Comparison of ENCODE assay signal across 1 cellular context in the genomic region with DNA sequence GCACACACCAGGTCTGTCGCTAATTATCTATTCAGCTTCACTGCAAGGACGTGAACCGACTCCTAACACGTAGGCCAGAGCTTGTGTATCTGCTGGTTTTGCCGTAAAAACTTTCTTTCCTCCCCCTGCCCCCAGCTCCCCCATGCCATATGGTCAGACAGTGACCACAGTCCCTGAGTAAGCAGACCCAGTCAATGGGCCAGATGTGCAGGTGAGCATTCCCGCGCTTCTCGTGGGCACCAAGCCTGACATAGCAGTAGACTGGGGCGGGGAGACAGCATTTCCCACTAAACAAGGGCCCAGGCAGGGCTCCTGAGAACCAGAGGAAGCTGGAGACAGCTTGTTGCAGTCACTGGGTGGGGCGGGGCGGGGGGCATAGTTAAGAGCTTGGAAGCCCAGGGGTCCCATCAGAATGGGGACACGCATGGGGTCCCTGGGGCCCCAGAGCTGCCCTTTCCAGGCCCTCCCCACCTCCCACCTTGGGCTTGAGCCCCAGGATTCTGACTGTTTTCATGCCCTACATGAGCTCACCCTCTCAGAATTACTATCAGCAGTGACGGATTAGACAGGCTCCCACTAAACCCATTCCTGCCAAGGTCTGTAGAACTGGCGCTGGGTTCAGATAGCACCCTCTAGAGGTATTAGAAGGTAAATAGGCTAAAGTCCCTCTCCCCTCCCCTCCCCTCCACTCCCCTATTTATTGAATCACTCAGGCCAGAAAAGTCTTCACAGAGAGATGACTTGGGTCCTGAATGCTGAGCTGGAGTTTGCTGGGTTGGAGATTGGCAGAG.
TF ChIP-seq lines count a peak whose summit lies in the region.

No MANE protein-coding gene starts in this region.

TF ChIP-seq in Ishikawa, 13 proteins besides CTCF, POLR2A, EP300 and RAD21 (continued from another document):
- TF ChIP-seq, protein P1, sequence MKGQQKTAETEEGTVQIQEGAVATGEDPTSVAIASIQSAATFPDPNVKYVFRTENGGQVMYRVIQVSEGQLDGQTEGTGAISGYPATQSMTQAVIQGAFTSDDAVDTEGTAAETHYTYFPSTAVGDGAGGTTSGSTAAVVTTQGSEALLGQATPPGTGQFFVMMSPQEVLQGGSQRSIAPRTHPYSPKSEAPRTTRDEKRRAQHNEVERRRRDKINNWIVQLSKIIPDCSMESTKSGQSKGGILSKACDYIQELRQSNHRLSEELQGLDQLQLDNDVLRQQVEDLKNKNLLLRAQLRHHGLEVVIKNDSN (IDR thresholded peaks at IDR 0.05): no peak
- no peak for TF ChIP-seq YY1 (IDR thresholded peaks at IDR 0.05; ENCODE audit: low read depth)
- TF ChIP-seq FOXM1 (IDR thresholded peaks at IDR 0.05; ENCODE audit: borderline replicate concordance, low read depth): no peak
- TF ChIP-seq TAF1 (IDR thresholded peaks at IDR 0.05; ENCODE audit: low read depth): no peak
- TF ChIP-seq CREB1 (IDR thresholded peaks at IDR 0.05; ENCODE audit: low read depth): no peak
- TF ChIP-seq, protein P2, sequence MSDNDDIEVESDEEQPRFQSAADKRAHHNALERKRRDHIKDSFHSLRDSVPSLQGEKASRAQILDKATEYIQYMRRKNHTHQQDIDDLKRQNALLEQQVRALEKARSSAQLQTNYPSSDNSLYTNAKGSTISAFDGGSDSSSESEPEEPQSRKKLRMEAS (IDR thresholded peaks at IDR 0.05): no peak
- TF ChIP-seq EGR1 (IDR thresholded peaks at IDR 0.05): no peak
- TF ChIP-seq, protein P3, sequence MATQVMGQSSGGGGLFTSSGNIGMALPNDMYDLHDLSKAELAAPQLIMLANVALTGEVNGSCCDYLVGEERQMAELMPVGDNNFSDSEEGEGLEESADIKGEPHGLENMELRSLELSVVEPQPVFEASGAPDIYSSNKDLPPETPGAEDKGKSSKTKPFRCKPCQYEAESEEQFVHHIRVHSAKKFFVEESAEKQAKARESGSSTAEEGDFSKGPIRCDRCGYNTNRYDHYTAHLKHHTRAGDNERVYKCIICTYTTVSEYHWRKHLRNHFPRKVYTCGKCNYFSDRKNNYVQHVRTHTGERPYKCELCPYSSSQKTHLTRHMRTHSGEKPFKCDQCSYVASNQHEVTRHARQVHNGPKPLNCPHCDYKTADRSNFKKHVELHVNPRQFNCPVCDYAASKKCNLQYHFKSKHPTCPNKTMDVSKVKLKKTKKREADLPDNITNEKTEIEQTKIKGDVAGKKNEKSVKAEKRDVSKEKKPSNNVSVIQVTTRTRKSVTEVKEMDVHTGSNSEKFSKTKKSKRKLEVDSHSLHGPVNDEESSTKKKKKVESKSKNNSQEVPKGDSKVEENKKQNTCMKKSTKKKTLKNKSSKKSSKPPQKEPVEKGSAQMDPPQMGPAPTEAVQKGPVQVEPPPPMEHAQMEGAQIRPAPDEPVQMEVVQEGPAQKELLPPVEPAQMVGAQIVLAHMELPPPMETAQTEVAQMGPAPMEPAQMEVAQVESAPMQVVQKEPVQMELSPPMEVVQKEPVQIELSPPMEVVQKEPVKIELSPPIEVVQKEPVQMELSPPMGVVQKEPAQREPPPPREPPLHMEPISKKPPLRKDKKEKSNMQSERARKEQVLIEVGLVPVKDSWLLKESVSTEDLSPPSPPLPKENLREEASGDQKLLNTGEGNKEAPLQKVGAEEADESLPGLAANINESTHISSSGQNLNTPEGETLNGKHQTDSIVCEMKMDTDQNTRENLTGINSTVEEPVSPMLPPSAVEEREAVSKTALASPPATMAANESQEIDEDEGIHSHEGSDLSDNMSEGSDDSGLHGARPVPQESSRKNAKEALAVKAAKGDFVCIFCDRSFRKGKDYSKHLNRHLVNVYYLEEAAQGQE (IDR thresholded peaks at IDR 0.05; ENCODE audit: low read depth): no peak
- TF ChIP-seq NFIC (IDR thresholded peaks at IDR 0.05): no peak
- no peak for TF ChIP-seq TEAD4 (IDR thresholded peaks at IDR 0.05)
- no peak for TF ChIP-seq ZBTB7A (IDR thresholded peaks at IDR 0.05; ENCODE audit: low read depth)
- TF ChIP-seq CEBPB (IDR thresholded peaks at IDR 0.05): no peak
TF ChIP-seq in Ishikawa: peak in this region for 0.
